ENCODE assay signal across 20 cellular contexts in genomic region chr2:40367652-40368051, GRCh38.
DNase-seq lines count a peak whose midpoint lies in the region; ATAC-seq and TF ChIP-seq lines count a peak whose summit lies in the region.
"Had no signal": no experiment of that assay in that cellular context is flagged by ENCODE, and none has a peak within 500 bp of the region (broad histone marks: within the 10 kb centered on the region; RNA-seq: fewer than 3 reads in every experiment).

No MANE protein-coding gene starts in this region.

- DNase-seq in HFFc6 (peak; percentile 81), fibroblast of mammary gland (ENCODE audit: low read depth) (peak; percentile 94), skeletal muscle cell (ENCODE audit: low read depth) (peak; percentile 70), NCI-H345 (lab: John Stamatoyannopoulos, UW) (no peak), stomach (no peak)
- DNase-seq: activated CD4-positive, alpha-beta T cell treated with anti-CD3 and anti-CD28 coated beads, Interleukin-2, amount 50 U/mL, for 48 hours; activated naive CD4-positive, alpha-beta T cell treated with anti-CD3 and anti-CD28 coated beads, Interleukin-2, amount 50 U/mL, for 16 hours; dorsolateral prefrontal cortex; natural killer cell; NCI-H1436 treated with DMSO at 0.1 percent for 48 hours; small intestine; stimulated activated CD4-positive, alpha-beta T cell treated with anti-CD3 and anti-CD28 coated beads, Interleukin-4, amount 100 ng/mL, for 4 hours; uterus had no signal

- TF ChIP-seq POLR2A in stomach (IDR thresholded peaks at IDR 0.05): no peak

- WGBS in stomach, 5 donors: 82 to 94% (median 91%) methylated on average over 2 of the region's 2 CpGs

- TF ChIP-seq CTCF in HFFc6 (IDR thresholded peaks at IDR 0.05) (no peak), fibroblast of mammary gland (conservative IDR thresholded peaks at IDR 0.05; ENCODE audit: control insufficient read depth, insufficient read depth, low read depth, low read length) (no peak), stomach (IDR thresholded peaks at IDR 0.05) (no peak)

- ATAC-seq in SK-N-SH treated with all-trans-retinoic acid at 6 μM for 48 hours: peak; percentile 28
- ATAC-seq in GM19395 (IDR thresholded peaks at IDR 0.05; ENCODE audit: unreplicated experiment): no peak
- ATAC-seq: natural killer cell had no signal

- H3K27ac Mint-ChIP-seq in HFFc6: peak overlapping the region; percentile 82
- H3K27ac Mint-ChIP-seq: B cell, memory B cell, natural killer cell had no signal

- H3K4me3 ChIP-seq in fibroblast of mammary gland (ENCODE audit: control insufficient read depth, low read depth, low read length) (no peak overlapping the region), skeletal muscle cell (ENCODE audit: low read depth, low read length) (no peak overlapping the region), stomach (no peak overlapping the region)
- H3K4me3 ChIP-seq: dorsolateral prefrontal cortex, esophagus muscularis mucosa, prostate gland, uterus had no signal

- H3K27ac ChIP-seq in stomach: no peak overlapping the region
- H3K27ac ChIP-seq: esophagus muscularis mucosa, prostate gland, RWPE1, uterus had no signal

- H3K9me3 ChIP-seq in stomach: no peaks in the 10 kb centered on the region
- H3K9me3 ChIP-seq: esophagus muscularis mucosa, prostate gland, uterus had no signal

- peaks cover 99% of the 10 kb centered on the region for H3K4me1 Mint-ChIP-seq in HFFc6 (ENCODE audit: low read depth)

- H3K4me3 Mint-ChIP-seq in HFFc6: peak overlapping the region; percentile 45
- H3K4me3 Mint-ChIP-seq: B cell, memory B cell, natural killer cell had no signal

- no peaks in the 10 kb centered on the region for H3K27me3 ChIP-seq in stomach
- H3K27me3 ChIP-seq: esophagus muscularis mucosa, uterus had no signal

- peaks cover 0 to 32% (median 13%) of the 10 kb centered on the region in 4 donors for H3K4me1 ChIP-seq in stomach
- H3K4me1 ChIP-seq: prostate gland had no signal

- no peaks in the 10 kb centered on the region for H3K27me3 Mint-ChIP-seq in HFFc6 (ENCODE audit: insufficient read depth)
- H3K27me3 Mint-ChIP-seq: B cell had no signal

- H3K36me3 Mint-ChIP-seq in HFFc6 (ENCODE audit: low read depth): peaks cover 12% of the 10 kb centered on the region; the same call in 1 of the 2 replicates
- H3K36me3 Mint-ChIP-seq: memory B cell, natural killer cell had no signal

- no peaks in the 10 kb centered on the region for H3K9me3 Mint-ChIP-seq in HFFc6
- H3K9me3 Mint-ChIP-seq: memory B cell had no signal

- H3K36me3 ChIP-seq in stomach: no peaks in the 10 kb centered on the region
- H3K36me3 ChIP-seq: esophagus muscularis mucosa, prostate gland, uterus had no signal

- TF ChIP-seq EP300 in stomach (IDR thresholded peaks at IDR 0.05): no peak

- intact Hi-C loops in stomach (cut with DNase I; ENCODE audit: low total_unique reads): no loop called here

TF ChIP-seq in SK-N-SH treated with all-trans-retinoic acid at 6 μM for 48 hours, 23 proteins besides CTCF, POLR2A, EP300 and RAD21:
- no peak for TF ChIP-seq ZFP3 (CRISPR knock-in tag; IDR thresholded peaks at IDR 0.05)
- TF ChIP-seq ZC3H10 (CRISPR knock-in tag; IDR thresholded peaks at IDR 0.05): no peak
- no peak for TF ChIP-seq ZFP30 (CRISPR knock-in tag; IDR thresholded peaks at IDR 0.05)
- TF ChIP-seq ESRRG (CRISPR knock-in tag; IDR thresholded peaks at IDR 0.05): no peak
- no peak for TF ChIP-seq BACH2 (CRISPR knock-in tag; IDR thresholded peaks at IDR 0.05; ENCODE audit: borderline replicate concordance)
- TF ChIP-seq TCF4 (CRISPR knock-in tag; IDR thresholded peaks at IDR 0.05; ENCODE audit: borderline replicate concordance): no peak
- no peak for TF ChIP-seq ZNF565 (CRISPR knock-in tag; conservative IDR thresholded peaks at IDR 0.05; ENCODE audit: low read depth)
- no peak for TF ChIP-seq CSRNP3 (CRISPR knock-in tag; IDR thresholded peaks at IDR 0.05)

Comparison
In these comparisons a context has a peak if more than half of its experiments do, and no peak if none do; other contexts are left out.
1. DNase-seq: peak in HFFc6 (single experiment), fibroblast of mammary gland (single experiment) and skeletal muscle cell (single experiment); none in NCI-H345 (single experiment) and stomach (single experiment).